Comparison of ENCODE assay signal across 12 cellular contexts in the genomic region with DNA sequence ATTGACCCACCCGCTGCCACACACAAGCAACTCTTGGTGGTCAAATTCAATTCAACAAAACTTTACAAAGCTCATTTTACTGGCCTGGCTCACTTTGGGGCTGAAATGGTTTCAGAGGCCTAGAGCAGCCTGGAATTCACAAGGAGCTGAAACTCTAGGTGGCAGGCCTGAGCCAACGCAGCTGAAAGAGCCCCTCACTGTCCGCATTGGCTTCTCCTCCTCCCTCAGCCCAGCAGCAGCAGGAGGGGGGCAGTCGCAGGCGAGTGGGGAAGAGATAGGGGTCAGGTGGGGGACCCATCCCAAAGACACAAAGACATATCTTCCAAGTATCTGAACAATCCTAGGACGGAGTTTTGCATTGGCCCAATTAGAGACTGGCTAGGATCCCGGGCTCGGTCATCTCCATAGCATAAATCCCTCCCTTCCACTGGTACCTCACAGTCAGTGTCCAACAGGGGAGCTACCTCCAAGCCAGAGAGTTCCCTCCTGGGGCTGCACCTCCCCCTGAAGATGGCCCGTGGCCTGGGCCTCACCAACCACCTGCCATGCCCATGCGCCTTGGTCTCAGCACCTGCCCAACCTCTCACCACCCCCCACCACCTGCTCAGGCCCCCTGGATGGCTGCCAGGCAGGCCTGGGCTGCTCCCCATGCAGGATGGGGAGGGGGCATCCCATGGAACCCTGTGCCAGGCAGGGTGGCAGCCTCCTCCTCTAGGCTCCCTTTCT.
DNase-seq lines count a peak whose midpoint lies in the region; ATAC-seq, FAIRE-seq and TF ChIP-seq lines count a peak whose summit lies in the region.
"Had no signal": no experiment of that assay in that cellular context is flagged by ENCODE, and none has a peak within 500 bp of the region (broad histone marks: within the 10 kb centered on the region; RNA-seq: fewer than 3 reads in every experiment).

No MANE protein-coding gene starts in this region.

- no peak overlapping the region for H2BK120ac ChIP-seq in mesendoderm (ENCODE audit: low read depth, low read length)

- H2AFZ ChIP-seq in Loucy (ENCODE audit: low read length), result no peak overlapping the region
- H2AFZ ChIP-seq in K562 (ENCODE audit: low read depth, low read length), result no peak overlapping the region

- ATAC-seq in K562, result peak; percentile 53; the same call in 1 of the 3 replicates
- ATAC-seq in GM18517 (IDR thresholded peaks at IDR 0.05; ENCODE audit: unreplicated experiment), result no peak
- ATAC-seq in HG03521 (IDR thresholded peaks at IDR 0.05; ENCODE audit: unreplicated experiment), result no peak
- no peak for ATAC-seq in GM21576 (IDR thresholded peaks at IDR 0.05; ENCODE audit: unreplicated experiment)

- H3K9me3 ChIP-seq in Loucy (ENCODE audit: insufficient read depth, low read depth, low read length) (no peaks in the 10 kb centered on the region), K562 (replicated peaks; ENCODE audit: control insufficient read depth, insufficient read depth, low read depth, low read length) (no peaks in the 10 kb centered on the region)
- H3K9me3 ChIP-seq: adrenal gland, sigmoid colon, stomach had no signal

- CTCF ChIA-PET in K562 (lab: Yijun Ruan, JAX; ENCODE audit: low intra/inter-chr PET ratio), result no interaction called here

- H3K9me2 ChIP-seq in Loucy (replicated peaks; ENCODE audit: low read depth, low read length), result no peaks in the 10 kb centered on the region

- H3F3A ChIP-seq in Loucy (ENCODE audit: low read depth), result no peaks in the 10 kb centered on the region

- H3K27ac ChIP-seq in K562 (ENCODE audit: extremely low read depth, low read depth, low read length) (no peak overlapping the region), mesendoderm (ENCODE audit: low read depth, low read length) (no peak overlapping the region)

- FAIRE-seq in K562 (lab: Jason Lieb, UNC), result no peak

- no peak overlapping the region for H2AK5ac ChIP-seq in mesendoderm (ENCODE audit: low read length)

- DNase-seq in DMS153 (lab: John Stamatoyannopoulos, UW) (peak; percentile 57), K562 (ENCODE audit: extremely low read depth in 1 of 4, low spot score in 3 of 4) (peak in 1 of 4 experiments; percentile 3), mesendoderm (peak; percentile 74)
- no peak for DNase-seq in activated naive CD4-positive, alpha-beta T cell (lab: John Stamatoyannopoulos, UW)
- DNase-seq: hippocampal formation, sigmoid colon, stomach had no signal

- H3K4me1 ChIP-seq in Loucy (ENCODE audit: insufficient read depth, low read length, poor library complexity, severe bottlenecking) (peaks cover 10% of the 10 kb centered on the region), K562 (replicated peaks in 1 of 2; ENCODE audit: control insufficient read depth in 2 of 2, insufficient read depth in 2 of 2, low read length in 2 of 2) (peaks cover 0 to 9% of the 10 kb centered on the region in 2 experiments; a peak in 3 of 5 replicates), mesendoderm (ENCODE audit: control insufficient read depth, low read depth, low read length) (peaks cover 2% of the 10 kb centered on the region)
- H3K4me1 ChIP-seq: sigmoid colon had no signal

- H3K9me1 ChIP-seq in K562 (ENCODE audit: control insufficient read depth, insufficient read depth, low read length), result no peaks in the 10 kb centered on the region

- H4K5ac ChIP-seq in mesendoderm (ENCODE audit: low read length), result no peak overlapping the region

- TF ChIP-seq RAD21 in K562 (CRISPR knock-in tag; conservative IDR thresholded peaks at IDR 0.05 in 1 of 2, IDR thresholded peaks at IDR 0.05 in 1 of 2), result no peak; a peak in 1 of 4 replicates

- TF ChIP-seq POLR2A in K562 (conservative IDR thresholded peaks at IDR 0.05), result no peak

- peak overlapping the region; percentile 46 for H3K56ac ChIP-seq in mesendoderm (ENCODE audit: low read length)

- POLR2A ChIA-PET in K562 (lab: Yijun Ruan, JAX), result interaction anchor here (0.7 kb wide), 1 partner anchor 34 kb away, joined by 3 read pairs; no protein-coding TSS in a partner anchor

- H3K4me3 ChIP-seq in Loucy (ENCODE audit: low read length, poor library complexity, severe bottlenecking) (no peak overlapping the region), K562 (no peak overlapping the region), mesendoderm (ENCODE audit: low read length) (no peak overlapping the region)
- H3K4me3 ChIP-seq: adrenal gland, sigmoid colon, stomach had no signal

- H3K4ac ChIP-seq in mesendoderm (ENCODE audit: low read depth, low read length), result no peak overlapping the region

- TF ChIP-seq EP300 in K562 (IDR thresholded peaks at IDR 0.05; ENCODE audit: low read length), result no peak

- H3K36me3 ChIP-seq in Loucy (ENCODE audit: insufficient read depth, low read length) (no peaks in the 10 kb centered on the region), K562 (ENCODE audit: control insufficient read depth, insufficient read depth, low read length) (no peaks in the 10 kb centered on the region), mesendoderm (ENCODE audit: control insufficient read depth, insufficient read depth, low read length) (no peaks in the 10 kb centered on the region)
- H3K36me3 ChIP-seq: adrenal gland, sigmoid colon, stomach had no signal

- no peaks in the 10 kb centered on the region for H3K27me3 ChIP-seq in Loucy (ENCODE audit: insufficient read depth, low read length, poor library complexity, severe bottlenecking)
- H3K27me3 ChIP-seq in K562 (ENCODE audit: control insufficient read depth in 2 of 2, insufficient read depth in 2 of 2, low read length in 2 of 2), result no peaks in the 10 kb centered on the region; a peak in 1 of 5 replicates
- no peaks in the 10 kb centered on the region for H3K27me3 ChIP-seq in mesendoderm (ENCODE audit: insufficient read depth, low read length, poor library complexity)
- H3K27me3 ChIP-seq: adrenal gland, sigmoid colon, stomach had no signal

- no peak overlapping the region for H2BK15ac ChIP-seq in mesendoderm (replicated peaks; ENCODE audit: low read depth)

- no peaks in the 10 kb centered on the region for H3K79me1 ChIP-seq in mesendoderm (ENCODE audit: low read length)

- BruUV-seq in K562 (replicated peaks; lab: Mats Ljungman, UMichigan), result no TSS peak

- H3K9ac ChIP-seq in Loucy (ENCODE audit: low read depth, low read length, poor library complexity, severe bottlenecking) (no peak overlapping the region), K562 (ENCODE audit: insufficient read depth in 1 of 2, low read depth in 2 of 2, low read length in 2 of 2) (no peak overlapping the region), mesendoderm (ENCODE audit: low read length) (no peak overlapping the region)

- H3K4me2 ChIP-seq in Loucy (ENCODE audit: low read depth, low read length, poor library complexity, severe bottlenecking) (no peak overlapping the region), K562 (ENCODE audit: insufficient read depth, low read length) (no peak overlapping the region), mesendoderm (ENCODE audit: low read length) (no peak overlapping the region)

- 19% methylated on average over 9 of the region's 10 CpGs for WGBS in K562 (ENCODE audit: insufficient coverage, low coverage, missing lambda C conversion rate)
- WGBS in mesendoderm (ENCODE audit: extremely low coverage, insufficient coverage, low lambda C conversion rate), result no CpG with 5 or more reads among the region's 10 CpGs

- in situ Hi-C loops in K562 (cut with MboI), result no loop called here

- intact Hi-C loops in K562 (cut with micrococcal nuclease), result no loop called here

- H3K23ac ChIP-seq in mesendoderm (ENCODE audit: low read length), result no peak overlapping the region

- H2BK5ac ChIP-seq in mesendoderm (ENCODE audit: low read length), result no peak overlapping the region

- no peak overlapping the region for H3K18ac ChIP-seq in mesendoderm (ENCODE audit: low read length)

- H3K79me2 ChIP-seq in Loucy (ENCODE audit: insufficient read depth, low read length) (no peaks in the 10 kb centered on the region), K562 (ENCODE audit: control insufficient read depth, insufficient read depth, low read length) (no peaks in the 10 kb centered on the region), mesendoderm (ENCODE audit: control insufficient read depth, insufficient read depth, low read length) (no peaks in the 10 kb centered on the region)

- H4K8ac ChIP-seq in mesendoderm (ENCODE audit: low read depth, low read length), result no peak overlapping the region

- H4K20me1 ChIP-seq in Loucy (ENCODE audit: insufficient read depth, low read length, poor library complexity, severe bottlenecking), result no peaks in the 10 kb centered on the region
- H4K20me1 ChIP-seq in K562 (replicated peaks; ENCODE audit: control insufficient read depth, insufficient read depth, low read length), result no peaks in the 10 kb centered on the region

- TF ChIP-seq CTCF in Loucy (conservative IDR thresholded peaks at IDR 0.05; ENCODE audit: low read length), result peak; percentile 43; the same call in 1 of the 2 replicates
- TF ChIP-seq CTCF in K562 (IDR thresholded peaks at IDR 0.05 in 2 of 3, conservative IDR thresholded peaks at IDR 0.05 in 1 of 3; ENCODE audit: insufficient read depth in 2 of 3, low read depth in 1 of 3, low read length in 3 of 3), result peak in 2 of 3 experiments; percentile 31 to 37; a peak in 3 of 6 replicates

TF ChIP-seq in K562, 482 proteins besides CTCF, POLR2A, EP300 and RAD21:
- TF ChIP-seq KDM4B (IDR thresholded peaks at IDR 0.05; ENCODE audit: borderline replicate concordance in 2 of 2, low read depth in 1 of 2), result no peak
TF ChIP-seq in K562: peak in this region for 0.

Comparison
In these comparisons a context has a peak if more than half of its experiments do, and no peak if none do; other contexts are left out.
1. DNase-seq: peak in DMS153 (single experiment) and mesendoderm (single experiment); none in activated naive CD4-positive, alpha-beta T cell (0 of 4).